20 cellular contexts compared by ENCODE assay signal in genomic region chr2:26527726-26528125, GRCh38. TPM values are rescaled to one million over a fixed set of nuclear protein-coding genes. Genes with fewer than 3 reads are reported as not detected.
A peak's percentile ranks its signal among the peaks of the same experiment; 100 is the strongest.
DNase-seq lines count a peak whose midpoint lies in the region; ATAC-seq and TF ChIP-seq lines count a peak whose summit lies in the region.
"Had no signal": no experiment of that assay in that cellular context is flagged by ENCODE, and none has a peak within 500 bp of the region (broad histone marks: within the 10 kb centered on the region; RNA-seq: fewer than 3 reads in every experiment).

No MANE protein-coding gene starts in this region.

- H3K9me3 Mint-ChIP-seq in activated T-cell treated with anti-CD3 and anti-CD28 coated beads, Interleukin-2, amount 50 U/mL, for 24 hours = no peaks in the 10 kb centered on the region
- H3K9me3 Mint-ChIP-seq in activated T-cell treated with anti-CD3 and anti-CD28 coated beads, Interleukin-2, amount 50 U/mL, for 72 hours = no peaks in the 10 kb centered on the region
- H3K9me3 Mint-ChIP-seq in endodermal cell = no peaks in the 10 kb centered on the region
- H3K9me3 Mint-ChIP-seq: CD14-positive monocyte had no signal

- H3K27ac ChIP-seq in endodermal cell (ENCODE audit: low read depth, low read length) = no peak overlapping the region
- no peak overlapping the region for H3K27ac ChIP-seq in spleen
- H3K27ac ChIP-seq: BLaER1, GM23248 had no signal

- no peak overlapping the region for H3K9ac ChIP-seq in endodermal cell (ENCODE audit: extremely low read depth, low read length, poor library complexity, severe bottlenecking)
- H3K9ac ChIP-seq: BLaER1, GM23248 had no signal

- H3K27ac Mint-ChIP-seq in activated T-cell treated with anti-CD3 and anti-CD28 coated beads, Interleukin-2, amount 50 U/mL, for 24 hours = no peak overlapping the region
- no peak overlapping the region for H3K27ac Mint-ChIP-seq in activated T-cell treated with anti-CD3 and anti-CD28 coated beads, Interleukin-2, amount 50 U/mL, for 72 hours
- no peak overlapping the region for H3K27ac Mint-ChIP-seq in endodermal cell
- H3K27ac Mint-ChIP-seq: CD14-positive monocyte; CD4-positive, alpha-beta memory T cell had no signal

- ATAC-seq in activated T-cell treated with anti-CD3 and anti-CD28 coated beads, Interleukin-2, amount 50 U/mL, for 72 hours (replicated peaks in 1 of 2) = no peak
- ATAC-seq: GM12878, HepG2 had no signal

- H3K9me3 ChIP-seq in endodermal cell (ENCODE audit: control insufficient read depth, low read length) (no peaks in the 10 kb centered on the region), spleen (no peaks in the 10 kb centered on the region)
- H3K9me3 ChIP-seq: BLaER1, HAP-1 had no signal

- WGBS in endodermal cell (ENCODE audit: insufficient coverage in 1 of 2, insufficient read length in 1 of 2), 2 experiments = 92 to 96% methylated on average over 7 to 8 of the region's 8 CpGs
- 86 to 96% (median 91%) methylated on average over 8 of the region's 8 CpGs for WGBS in spleen, 5 donors

- H3K36me3 Mint-ChIP-seq in activated T-cell treated with anti-CD3 and anti-CD28 coated beads, Interleukin-2, amount 50 U/mL, for 24 hours (ENCODE audit: low read depth) = no peaks in the 10 kb centered on the region
- H3K36me3 Mint-ChIP-seq in activated T-cell treated with anti-CD3 and anti-CD28 coated beads, Interleukin-2, amount 50 U/mL, for 72 hours (ENCODE audit: insufficient read depth in 2 of 2) = no peaks in the 10 kb centered on the region
- H3K36me3 Mint-ChIP-seq in endodermal cell (ENCODE audit: low read depth) = no peaks in the 10 kb centered on the region
- H3K36me3 Mint-ChIP-seq: CD14-positive monocyte; CD4-positive, alpha-beta memory T cell had no signal

- no peak for TF ChIP-seq POLR2A in spleen (IDR thresholded peaks at IDR 0.05)

- no peaks in the 10 kb centered on the region for H3K27me3 ChIP-seq in endodermal cell (ENCODE audit: control insufficient read depth, insufficient read depth, low read length, poor library complexity, severe bottlenecking)
- H3K27me3 ChIP-seq in spleen (replicated peaks in 1 of 7) = peaks cover 0 to 32% (median 0%) of the 10 kb centered on the region in 7 donors
- H3K27me3 ChIP-seq: BLaER1 had no signal

- no peak overlapping the region for H3K4me3 Mint-ChIP-seq in activated T-cell treated with anti-CD3 and anti-CD28 coated beads, Interleukin-2, amount 50 U/mL, for 24 hours
- no peak overlapping the region for H3K4me3 Mint-ChIP-seq in activated T-cell treated with anti-CD3 and anti-CD28 coated beads, Interleukin-2, amount 50 U/mL, for 72 hours
- H3K4me3 Mint-ChIP-seq in endodermal cell = no peak overlapping the region
- H3K4me3 Mint-ChIP-seq: CD14-positive monocyte; CD4-positive, alpha-beta memory T cell had no signal

- no peaks in the 10 kb centered on the region for H3K4me1 Mint-ChIP-seq in activated T-cell treated with anti-CD3 and anti-CD28 coated beads, Interleukin-2, amount 50 U/mL, for 24 hours (ENCODE audit: low read depth)
- H3K4me1 Mint-ChIP-seq in activated T-cell treated with anti-CD3 and anti-CD28 coated beads, Interleukin-2, amount 50 U/mL, for 72 hours (ENCODE audit: low read depth) = no peaks in the 10 kb centered on the region
- H3K4me1 Mint-ChIP-seq in endodermal cell = no peaks in the 10 kb centered on the region
- H3K4me1 Mint-ChIP-seq: CD14-positive monocyte; CD4-positive, alpha-beta memory T cell had no signal

- intact Hi-C loops in spleen (cut with DNase I; ENCODE audit: low total_unique reads) (no loop called here), head of caudate nucleus (cut with DNase I) (no loop called here)

- H3K4me3 ChIP-seq in endodermal cell (ENCODE audit: low read length) = no peak overlapping the region
- H3K4me3 ChIP-seq in spleen = no peak overlapping the region
- H3K4me3 ChIP-seq: BLaER1, GM12878, GM23248, HAP-1 had no signal

- H3K4me1 ChIP-seq in endodermal cell (ENCODE audit: control insufficient read depth, insufficient read depth, low read length) (no peaks in the 10 kb centered on the region), spleen (no peaks in the 10 kb centered on the region)
- H3K4me1 ChIP-seq: HAP-1 had no signal

- DNase-seq in activated T-cell treated with anti-CD3 and anti-CD28 coated beads, Interleukin-2, amount 50 U/mL, for 24 hours = peak; percentile 6
- no peak for DNase-seq in activated T-cell treated with anti-CD3 and anti-CD28 coated beads, Interleukin-2, amount 50 U/mL, for 72 hours
- DNase-seq in endodermal cell = peak; percentile 22
- peak; percentile 65 for DNase-seq in mesenteric fat pad (ENCODE audit: low spot score)
- peak; percentile 64 for DNase-seq in spleen
- DNase-seq in glomerular visceral epithelial cell (ENCODE audit: extremely low spot score) = no peak
- no peak for DNase-seq in head of caudate nucleus
- DNase-seq: 8988T; CD4-positive, alpha-beta memory T cell; DMS153; DMS79 treated with DMSO at 0.1 percent for 48 hours; GM23248 had no signal

- no peaks in the 10 kb centered on the region for H3K36me3 ChIP-seq in endodermal cell (ENCODE audit: control insufficient read depth, insufficient read depth, low read length)
- no peaks in the 10 kb centered on the region for H3K36me3 ChIP-seq in spleen
- H3K36me3 ChIP-seq: BLaER1, HAP-1 had no signal

- H3K27me3 Mint-ChIP-seq in activated T-cell treated with anti-CD3 and anti-CD28 coated beads, Interleukin-2, amount 50 U/mL, for 24 hours = no peaks in the 10 kb centered on the region
- H3K27me3 Mint-ChIP-seq in activated T-cell treated with anti-CD3 and anti-CD28 coated beads, Interleukin-2, amount 50 U/mL, for 72 hours (ENCODE audit: low read depth) = no peaks in the 10 kb centered on the region
- H3K27me3 Mint-ChIP-seq in endodermal cell (ENCODE audit: insufficient read depth) = no peaks in the 10 kb centered on the region

- TF ChIP-seq CTCF in endodermal cell (conservative IDR thresholded peaks at IDR 0.05) (no peak), spleen (IDR thresholded peaks at IDR 0.05 in 8 of 11, conservative IDR thresholded peaks at IDR 0.05 in 3 of 11) (no peak)

RNA-seq across cellular contexts. Expression of gene OTOF, which starts 49.8 kb away (rescaled TPM):
- total RNA-seq in activated T-cell treated with anti-CD3 and anti-CD28 coated beads, Interleukin-2, amount 50 U/mL, for 72 hours = 1 to 10 TPM; 1.6 to 4.7 TPM
- total RNA-seq in endodermal cell = 1 to 10 TPM; 1.1 to 1.2 TPM
- 0.75 TPM for polyA plus RNA-seq in endodermal cell (2013, experiment 1 of 2)
- polyA plus RNA-seq in endodermal cell (2013, experiment 2 of 2) = 0.37 TPM
- 0.26 TPM for total RNA-seq in mesenteric fat pad
- 1 to 10 TPM in 1 of 7 donors, under 1 TPM in 6; 0.19 to 1.6 (median 0.34) TPM for total RNA-seq in spleen
- polyA plus RNA-seq in spleen = under 1 TPM; 0.06 to 0.17 (median 0.16) TPM
- total RNA-seq: A673, H4 had no signal
- polyA plus RNA-seq: AG04450, CD14-positive monocyte, HepG2 had no signal

Comparison
In these comparisons a context has a peak if more than half of its experiments do, and no peak if none do; other contexts are left out.
1. DNase-seq: peak in activated T-cell treated with anti-CD3 and anti-CD28 coated beads, Interleukin-2, amount 50 U/mL, for 24 hours (single experiment), endodermal cell (single experiment), mesenteric fat pad (single experiment) and spleen (single experiment); none in activated T-cell treated with anti-CD3 and anti-CD28 coated beads, Interleukin-2, amount 50 U/mL, for 72 hours (0 of 2), glomerular visceral epithelial cell (single experiment) and head of caudate nucleus (0 of 42).